ENCODE assay signal across 1 cellular context in genomic region chr5:51651476-51651875, GRCh38.
TF ChIP-seq lines count a peak whose summit lies in the region.

No MANE protein-coding gene starts in this region.

TF ChIP-seq in H1, 55 proteins besides CTCF, POLR2A, EP300 and RAD21:
- no peak for TF ChIP-seq CTBP2 (IDR thresholded peaks at IDR 0.05; ENCODE audit: borderline replicate concordance, insufficient read depth, insufficient read length, low read length)
- no peak for TF ChIP-seq EZH2 (IDR thresholded peaks at IDR 0.05; ENCODE audit: low read depth, low read length, severe bottlenecking)
- TF ChIP-seq BCL11A (IDR thresholded peaks at IDR 0.05; ENCODE audit: low read depth in 2 of 2, low read length in 2 of 2) = no peak
- no peak for TF ChIP-seq CHD7 (IDR thresholded peaks at IDR 0.05; ENCODE audit: insufficient replicate concordance, low read length)
- no peak for TF ChIP-seq RFX5 (IDR thresholded peaks at IDR 0.05; ENCODE audit: borderline replicate concordance, low read depth, low read length)
- TF ChIP-seq ATF3 (IDR thresholded peaks at IDR 0.05; ENCODE audit: insufficient read depth, low read depth, low read length) = no peak
- TF ChIP-seq CHD2 (IDR thresholded peaks at IDR 0.05; ENCODE audit: low read length) = no peak
- no peak for TF ChIP-seq SRF (IDR thresholded peaks at IDR 0.05; ENCODE audit: low read depth, low read length)
- no peak for TF ChIP-seq KDM4A (IDR thresholded peaks at IDR 0.05; ENCODE audit: low read depth, low read length, severe bottlenecking)
TF ChIP-seq in H1: peak in this region for 0.
